In the genomic region with DNA sequence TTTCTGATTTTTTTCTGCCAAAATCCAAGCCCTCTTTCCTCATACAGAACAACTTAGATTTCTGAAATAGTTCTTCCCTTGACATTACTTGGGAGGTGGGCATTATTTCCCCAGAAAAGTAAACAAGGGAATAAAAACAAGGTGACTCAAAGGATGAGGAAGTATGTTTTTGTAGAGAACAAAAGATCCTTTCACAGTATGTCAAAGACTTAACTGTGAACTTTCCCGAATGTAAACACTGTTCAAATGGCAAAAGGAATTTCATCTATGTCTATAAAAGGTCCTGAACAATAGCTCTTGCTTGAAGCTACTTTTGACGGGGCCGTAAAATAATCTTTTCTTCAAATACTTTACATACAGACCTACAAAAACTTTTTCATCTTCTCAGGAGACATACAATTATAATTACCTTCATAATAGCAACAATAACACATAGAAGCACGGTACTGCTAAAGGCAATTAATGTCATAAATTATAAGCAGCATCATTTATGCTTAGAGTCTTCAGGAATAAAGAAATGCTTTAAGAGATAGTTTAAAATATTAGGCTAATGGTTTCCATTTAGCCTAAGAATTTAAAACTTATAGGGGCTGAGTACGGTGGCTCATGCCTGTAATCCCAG, we compare ENCODE assay signal across 10 cellular contexts.
DNase-seq lines count a peak whose midpoint lies in the region; ATAC-seq and TF ChIP-seq lines count a peak whose summit lies in the region.
"Had no signal": no experiment of that assay in that cellular context is flagged by ENCODE, and none has a peak within 500 bp of the region (broad histone marks: within the 10 kb centered on the region; RNA-seq: fewer than 3 reads in every experiment).

No MANE protein-coding gene starts in this region.

- H3K4me1 ChIP-seq in stomach (peaks cover 0 to 36% (median 20%) of the 10 kb centered on the region in 4 donors), H9 (ENCODE audit: insufficient read depth, low read length) (no peaks in the 10 kb centered on the region), BE2C (no peaks in the 10 kb centered on the region)

- no peak overlapping the region for H3T11ph ChIP-seq in H9 (ENCODE audit: low read length)

- no peak overlapping the region for H4K8ac ChIP-seq in H9 (replicated peaks; ENCODE audit: insufficient read length, low read depth, low read length)

- H3K27ac ChIP-seq in VCaP (peak overlapping the region; percentile 43), stomach (peak overlapping the region in 4 of 5 donors; percentile 8 to 54 (median 40)), H9 (ENCODE audit: insufficient read length, low read depth, low read length) (no peak overlapping the region)

- H2AK5ac ChIP-seq in H9 (ENCODE audit: insufficient read length, low read length): no peak overlapping the region

- H3K79me2 ChIP-seq in H9 (ENCODE audit: insufficient read depth, low read length): no peaks in the 10 kb centered on the region

- H3K4me1 Mint-ChIP-seq in HFFc6 (ENCODE audit: low read depth): peaks cover 45% of the 10 kb centered on the region
- peaks cover 14 to 17% of the 10 kb centered on the region in 2 experiments for H3K4me1 Mint-ChIP-seq in H9

- H3K4me2 ChIP-seq in H9 (ENCODE audit: insufficient read depth, insufficient read length, low read length): no peak overlapping the region

- no peak overlapping the region for H4K91ac ChIP-seq in H9 (ENCODE audit: insufficient read length, low read depth, low read length)

- intact Hi-C loops in stomach (cut with DNase I; ENCODE audit: low total_unique reads): no loop called here

- TF ChIP-seq EP300 in stomach (IDR thresholded peaks at IDR 0.05): no peak

- H2BK12ac ChIP-seq in H9 (ENCODE audit: insufficient read length, low read depth, low read length): no peak overlapping the region

- H3K27me3 ChIP-seq in stomach (no peaks in the 10 kb centered on the region), H9 (ENCODE audit: insufficient read depth, low read length) (no peaks in the 10 kb centered on the region), BE2C (no peaks in the 10 kb centered on the region)

- H3K4me3 ChIP-seq in stomach: no peak overlapping the region
- no peak overlapping the region for H3K4me3 ChIP-seq in BE2C (ENCODE audit: low read depth, low read length)
- H3K4me3 ChIP-seq: coronary artery had no signal

- H2BK120ac ChIP-seq in H9 (ENCODE audit: low read depth, low read length, poor library complexity, severe bottlenecking): no peak overlapping the region

- H2BK15ac ChIP-seq in H9 (ENCODE audit: low read depth, low read length): no peak overlapping the region

- no peak overlapping the region for H2AFZ ChIP-seq in H9 (ENCODE audit: low read length)

- H3K23me2 ChIP-seq in H9 (ENCODE audit: insufficient read length, low read depth, low read length, poor library complexity, severe bottlenecking): no peaks in the 10 kb centered on the region

- H3K4me3 Mint-ChIP-seq in HFFc6 (no peak overlapping the region), H9 (no peak overlapping the region)

- DNase-seq in HFFc6 (no peak), iris pigment epithelial cell (ENCODE audit: low read depth) (peak; percentile 86), stomach (no peak), H9 (no peak), BE2C (no peak), left lobe of liver (ENCODE audit: low spot score) (no peak)
- DNase-seq: kidney had no signal

- H3K56ac ChIP-seq in H9 (ENCODE audit: insufficient read length, low read depth, low read length): no peak overlapping the region

- TF ChIP-seq CTCF in HFFc6 (IDR thresholded peaks at IDR 0.05) (no peak), VCaP (conservative IDR thresholded peaks at IDR 0.05) (no peak), stomach (IDR thresholded peaks at IDR 0.05) (no peak), H9 (conservative IDR thresholded peaks at IDR 0.05) (no peak), BE2C (IDR thresholded peaks at IDR 0.05; ENCODE audit: low read depth, low read length) (no peak)

- H3K36me3 ChIP-seq in stomach: no peaks in the 10 kb centered on the region
- H3K36me3 ChIP-seq in BE2C: peaks cover 4% of the 10 kb centered on the region; the same call in 1 of the 2 replicates

- H3K23ac ChIP-seq in H9 (ENCODE audit: insufficient read length, low read depth, low read length): no peak overlapping the region

- H3K27me3 Mint-ChIP-seq in HFFc6 (ENCODE audit: insufficient read depth): no peaks in the 10 kb centered on the region
- no peaks in the 10 kb centered on the region for H3K27me3 Mint-ChIP-seq in H9 (ENCODE audit: low read depth)

- peak overlapping the region; percentile 37; the same call in 1 of the 2 replicates for H3K27ac Mint-ChIP-seq in HFFc6
- H3K27ac Mint-ChIP-seq in H9: no peak overlapping the region

- no peak overlapping the region for H2BK5ac ChIP-seq in H9 (ENCODE audit: insufficient read length, low read length)

- TF ChIP-seq POLR2A in stomach (IDR thresholded peaks at IDR 0.05): no peak

- H3K36me3 Mint-ChIP-seq in HFFc6 (ENCODE audit: low read depth) (no peaks in the 10 kb centered on the region), H9 (ENCODE audit: insufficient read depth in 1 of 3, low read depth in 3 of 3) (no peaks in the 10 kb centered on the region)

- no peaks in the 10 kb centered on the region for H4K20me1 ChIP-seq in H9 (ENCODE audit: control insufficient read depth, insufficient read depth, insufficient read length)

- no peak overlapping the region for H3K14ac ChIP-seq in H9 (ENCODE audit: insufficient read depth, low read length)

- H3K79me1 ChIP-seq in H9 (ENCODE audit: insufficient read depth, low read depth, low read length, poor library complexity, severe bottlenecking): no peaks in the 10 kb centered on the region

- no peak overlapping the region for H4K5ac ChIP-seq in H9 (ENCODE audit: insufficient read length, low read depth, low read length)

- 28 to 51% (median 39%) methylated on average over 5 of the region's 5 CpGs for WGBS in stomach, 5 donors
- WGBS in H9 (ENCODE audit: extremely low coverage, insufficient read length, low lambda C conversion rate): no CpG with 5 or more reads among the region's 5 CpGs

- H3K9ac ChIP-seq in H9 (ENCODE audit: extremely low read depth, insufficient read length, low read length): no peak overlapping the region

- ATAC-seq in GM21528 (IDR thresholded peaks at IDR 0.05; ENCODE audit: low FRiP score, unreplicated experiment): no peak
- no peak for ATAC-seq in left lobe of liver

- H3K9me3 Mint-ChIP-seq in HFFc6: no peaks in the 10 kb centered on the region
- H3K9me3 Mint-ChIP-seq in H9: no peaks in the 10 kb centered on the region

- H2BK20ac ChIP-seq in H9 (ENCODE audit: low read depth, low read length, poor library complexity, severe bottlenecking): no peak overlapping the region

- H3K9me3 ChIP-seq in stomach (no peaks in the 10 kb centered on the region), H9 (ENCODE audit: control insufficient read depth, low read depth, low read length) (no peaks in the 10 kb centered on the region), BE2C (no peaks in the 10 kb centered on the region)

- no peak overlapping the region for H3K4ac ChIP-seq in H9 (ENCODE audit: low read depth, low read length)

- no peak overlapping the region for H3K18ac ChIP-seq in H9 (ENCODE audit: insufficient read length, low read depth, low read length)
